In the genomic region with DNA sequence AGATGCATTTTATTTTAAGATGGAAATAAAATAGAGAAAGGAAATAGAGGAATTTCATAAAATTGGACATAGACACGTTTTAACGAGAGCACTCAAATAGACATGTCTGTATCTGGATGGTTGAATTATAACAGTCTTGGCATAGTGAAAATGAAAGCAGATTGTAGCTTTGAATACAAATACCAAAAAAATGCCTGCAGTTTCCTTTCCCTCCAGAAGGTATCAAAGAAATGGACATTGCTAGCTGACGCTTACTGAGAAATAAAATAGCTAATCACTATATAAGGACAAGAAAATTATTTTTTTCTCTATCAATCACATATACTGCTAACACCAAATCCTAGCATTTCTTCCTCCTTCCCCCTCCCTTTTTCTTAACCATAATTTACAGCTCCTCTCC, we compare ENCODE assay signal across 8 cellular contexts. TPM values are rescaled to one million over a fixed set of nuclear protein-coding genes. Genes with fewer than 3 reads are reported as not detected.
DNase-seq lines count a peak whose midpoint lies in the region; ATAC-seq and TF ChIP-seq lines count a peak whose summit lies in the region.

No MANE protein-coding gene starts in this region.

- H3K4me2 ChIP-seq in MM.1S (ENCODE audit: low read depth, low read length): peak overlapping the region; percentile 72

- H3K9me3 ChIP-seq in MM.1S (replicated peaks; ENCODE audit: insufficient read depth, low read length) (no peaks in the 10 kb centered on the region), tibial artery (no peaks in the 10 kb centered on the region), WERI-Rb-1 (ENCODE audit: severe bottlenecking) (no peaks in the 10 kb centered on the region)

- peak overlapping the region; percentile 38 for H3K9ac ChIP-seq in MM.1S (ENCODE audit: low read length)

- H3K27ac ChIP-seq in MM.1S (ENCODE audit: low read length) (peak overlapping the region; percentile 25; the same call in 1 of the 2 replicates), tibial artery (peak overlapping the region in 1 of 2 donors; percentile 8), WERI-Rb-1 (no peak overlapping the region)

- H4K20me1 ChIP-seq in MM.1S (ENCODE audit: insufficient read depth, low read length): no peaks in the 10 kb centered on the region

- no peaks in the 10 kb centered on the region for H3K79me2 ChIP-seq in MM.1S (ENCODE audit: low read length)

- DNase-seq in MM.1S: peak; percentile 72
- DNase-seq in fibroblast of the aortic adventitia (ENCODE audit: low read depth): no peak
- DNase-seq in tibial artery: no peak
- DNase-seq in WERI-Rb-1: no peak
- no peak for DNase-seq in ecto neural progenitor cell (ENCODE audit: low spot score)
- no peak for DNase-seq in NCI-H2107 (lab: John Stamatoyannopoulos, UW)

- H3K4me1 ChIP-seq in MM.1S (ENCODE audit: low read length) (peaks cover 24% of the 10 kb centered on the region), tibial artery (peaks cover 0 to 45% (median 9%) of the 10 kb centered on the region in 4 donors)

- H3K27me3 ChIP-seq in MM.1S (replicated peaks; ENCODE audit: insufficient read depth, low read length) (no peaks in the 10 kb centered on the region), tibial artery (no peaks in the 10 kb centered on the region), WERI-Rb-1 (ENCODE audit: insufficient read depth, low read depth, severe bottlenecking) (no peaks in the 10 kb centered on the region)

- TF ChIP-seq CTCF in GM12872 (IDR thresholded peaks at IDR 0.05; ENCODE audit: insufficient read depth, low read depth, low read length) (peak; percentile 24; the same call in 1 of the 3 replicates), MM.1S (IDR thresholded peaks at IDR 0.05; ENCODE audit: low read length) (peak; percentile 33), fibroblast of the aortic adventitia (IDR thresholded peaks at IDR 0.05; ENCODE audit: insufficient read depth, low read length) (peak; percentile 25), tibial artery (IDR thresholded peaks at IDR 0.05) (peak in 1 of 2 experiments; percentile 17), WERI-Rb-1 (IDR thresholded peaks at IDR 0.05; ENCODE audit: low read depth, low read length) (no peak)

- ATAC-seq in GM21526 (IDR thresholded peaks at IDR 0.05; ENCODE audit: low FRiP score, unreplicated experiment): peak; percentile 86

- H3F3A ChIP-seq in MM.1S (ENCODE audit: insufficient read depth, low read length): no peaks in the 10 kb centered on the region

- no peaks in the 10 kb centered on the region for H3K9me2 ChIP-seq in MM.1S (replicated peaks; ENCODE audit: insufficient read depth, low read length)

- peak overlapping the region; percentile 44 for H3K4me3 ChIP-seq in MM.1S (ENCODE audit: low read length)
- no peak overlapping the region for H3K4me3 ChIP-seq in fibroblast of the aortic adventitia (ENCODE audit: low read depth, low read length)
- peak overlapping the region; percentile 14 to 37 for H3K4me3 ChIP-seq in tibial artery
- no peak overlapping the region for H3K4me3 ChIP-seq in WERI-Rb-1 (ENCODE audit: low read depth, low read length)

- H2AFZ ChIP-seq in MM.1S (ENCODE audit: low read length): peak overlapping the region; percentile 95

- intact Hi-C loops in tibial artery (cut with DNase I; ENCODE audit: low total_unique reads): no loop called here

- H3K36me3 ChIP-seq in MM.1S (replicated peaks; ENCODE audit: insufficient read depth, low read length) (no peaks in the 10 kb centered on the region), tibial artery (no peaks in the 10 kb centered on the region), WERI-Rb-1 (no peaks in the 10 kb centered on the region)

RNA-seq across cellular contexts. Expression of a gene that starts 11.4 kb away (rescaled TPM):
- total RNA-seq in fibroblast of the aortic adventitia (ENCODE audit: low replicate concordance): 44.7 and 87.4 TPM in 2 replicates

Comparison
In these comparisons a context has a peak if more than half of its experiments do, and no peak if none do; other contexts are left out.
1. H3K4me3 ChIP-seq: peak in MM.1S (single experiment) and tibial artery (2 of 2); none in fibroblast of the aortic adventitia (single experiment) and WERI-Rb-1 (single experiment).